14 cellular contexts compared by ENCODE assay signal in genomic region chr9:5764130-5764868, GRCh38.
A peak's percentile ranks its signal among the peaks of the same experiment; 100 is the strongest.
DNase-seq lines count a peak whose midpoint lies in the region; ATAC-seq and TF ChIP-seq lines count a peak whose summit lies in the region.
"Had no signal": no experiment of that assay in that cellular context is flagged by ENCODE, and none has a peak within 500 bp of the region (broad histone marks: within the 10 kb centered on the region; RNA-seq: fewer than 3 reads in every experiment).

No MANE protein-coding gene starts in this region.

- intact Hi-C loops in natural killer cell (cut with micrococcal nuclease) (no loop called here), cardiac septum (cut with DNase I) (no loop called here)

- H3K9me3 Mint-ChIP-seq in natural killer cell: no peaks in the 10 kb centered on the region
- no peaks in the 10 kb centered on the region for H3K9me3 Mint-ChIP-seq in natural killer cell treated with Interleukin-12 subunit alpha and Interleukin-12 subunit beta and Interleukin-15 and Interleukin-18, amount 100 ng/mL, for 72 hours

- DNase-seq in natural killer cell: no peak
- no peak for DNase-seq in natural killer cell treated with Interleukin-12 subunit alpha and Interleukin-12 subunit beta and Interleukin-15 and Interleukin-18, amount 100 ng/mL, for 72 hours (ENCODE audit: low spot score)
- DNase-seq in cardiac septum (ENCODE audit: low spot score): no peak
- no peak for DNase-seq in SHP77 (lab: John Stamatoyannopoulos, UW)
- DNase-seq in NCI-H2227 (lab: John Stamatoyannopoulos, UW; ENCODE audit: unreplicated experiment): no peak
- DNase-seq in ecto neural progenitor cell (ENCODE audit: low spot score): no peak
- DNase-seq: BE2C, erythroblast, GOT3, left ventricle myocardium superior, NCI-H1436, small intestine had no signal

- H3K4me1 Mint-ChIP-seq in natural killer cell: peaks cover 7 to 10% of the 10 kb centered on the region in 2 donors
- peaks cover 6 to 13% of the 10 kb centered on the region in 2 donors for H3K4me1 Mint-ChIP-seq in natural killer cell treated with Interleukin-12 subunit alpha and Interleukin-12 subunit beta and Interleukin-15 and Interleukin-18, amount 100 ng/mL, for 72 hours (ENCODE audit: low read depth in 2 of 2)

- no peak for TF ChIP-seq CTCF in natural killer cell (IDR thresholded peaks at IDR 0.05)

- H3K27me3 Mint-ChIP-seq in natural killer cell (ENCODE audit: low read depth in 2 of 2): no peaks in the 10 kb centered on the region
- no peaks in the 10 kb centered on the region for H3K27me3 Mint-ChIP-seq in natural killer cell treated with Interleukin-12 subunit alpha and Interleukin-12 subunit beta and Interleukin-15 and Interleukin-18, amount 100 ng/mL, for 72 hours

- peaks cover 8% of the 10 kb centered on the region for H3K36me3 Mint-ChIP-seq in natural killer cell
- peaks cover 17% of the 10 kb centered on the region for H3K36me3 Mint-ChIP-seq in natural killer cell treated with Interleukin-12 subunit alpha and Interleukin-12 subunit beta and Interleukin-15 and Interleukin-18, amount 100 ng/mL, for 72 hours

- no peak for ATAC-seq in natural killer cell
- no peak for ATAC-seq in natural killer cell treated with Interleukin-12 subunit alpha and Interleukin-12 subunit beta and Interleukin-15 and Interleukin-18, amount 100 ng/mL, for 72 hours
- ATAC-seq in HG02588 (IDR thresholded peaks at IDR 0.05; ENCODE audit: unreplicated experiment): peak; percentile 89
- ATAC-seq in HG03558 (IDR thresholded peaks at IDR 0.05; ENCODE audit: extremely low read depth, unreplicated experiment): peak; percentile 80
- ATAC-seq: left ventricle myocardium superior had no signal

- H3K27ac Mint-ChIP-seq in natural killer cell: peak overlapping the region; percentile 12 to 16
- H3K27ac Mint-ChIP-seq in natural killer cell treated with Interleukin-12 subunit alpha and Interleukin-12 subunit beta and Interleukin-15 and Interleukin-18, amount 100 ng/mL, for 72 hours: no peak overlapping the region

- H3K4me3 Mint-ChIP-seq in natural killer cell: no peak overlapping the region
- no peak overlapping the region for H3K4me3 Mint-ChIP-seq in natural killer cell treated with Interleukin-12 subunit alpha and Interleukin-12 subunit beta and Interleukin-15 and Interleukin-18, amount 100 ng/mL, for 72 hours

Comparison
In these comparisons a context has a peak if more than half of its experiments do, and no peak if none do; other contexts are left out.
1. H3K27ac Mint-ChIP-seq: peak in natural killer cell (2 of 2); none in natural killer cell treated with Interleukin-12 subunit alpha and Interleukin-12 subunit beta and Interleukin-15 and Interleukin-18, amount 100 ng/mL, for 72 hours (0 of 2).
2. ATAC-seq: peak in HG02588 (single experiment) and HG03558 (single experiment); none in natural killer cell (0 of 3) and natural killer cell treated with Interleukin-12 subunit alpha and Interleukin-12 subunit beta and Interleukin-15 and Interleukin-18, amount 100 ng/mL, for 72 hours (0 of 2).